ENCODE assay signal across 30 cellular contexts in the genomic region with DNA sequence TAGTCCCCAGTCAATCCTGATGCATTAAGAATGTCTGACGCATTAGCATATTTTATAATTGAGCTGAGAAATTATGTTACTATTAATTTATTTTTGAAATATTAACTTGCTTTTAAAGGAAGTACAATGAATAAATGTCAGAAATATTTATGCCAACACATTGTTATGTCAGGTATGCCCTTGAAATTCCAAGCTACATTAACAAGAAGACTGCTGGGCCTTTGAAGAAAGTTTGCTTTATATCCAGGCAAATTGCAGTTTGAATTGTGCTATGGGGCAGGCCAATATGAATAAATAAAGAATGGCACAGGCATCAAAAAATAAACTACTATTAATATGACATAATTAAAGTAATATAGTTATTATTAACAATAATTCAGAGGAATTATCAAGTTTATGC.
"Had no signal": no experiment of that assay in that cellular context is flagged by ENCODE, and none has a peak within 500 bp of the region (broad histone marks: within the 10 kb centered on the region; RNA-seq: fewer than 3 reads in every experiment).

No MANE protein-coding gene starts in this region.

- H3K9me3 ChIP-seq: body of pancreas, breast epithelium had no signal

- H3K27me3 ChIP-seq: body of pancreas, brain microvascular endothelial cell, breast epithelium had no signal

- ATAC-seq: activated CD4-positive, alpha-beta T cell treated with anti-CD3 and anti-CD28 coated beads for 36 hours; activated CD8-positive, alpha-beta T cell treated with anti-CD3 and anti-CD28 coated beads for 36 hours; activated naive CD4-positive, alpha-beta T cell treated with anti-CD3 and anti-CD28 coated beads, Interleukin-2, amount 50 U/mL, for 72 hours; activated T-cell treated with anti-CD3 and anti-CD28 coated beads, Interleukin-2, amount 50 U/mL, for 4 hours; activated T-cell treated with anti-CD3 and anti-CD28 coated beads, Interleukin-2, amount 50 U/mL, for 72 hours; activated T-helper 17 cell treated with anti-CD3 and anti-CD28 coated beads, Interleukin-2, amount 50 U/mL, for 72 hours; body of pancreas had no signal

- DNase-seq: activated B cell treated with CpG ODN at 0.5 μM for 24 hours; activated CD4-positive, alpha-beta memory T cell treated with anti-CD3 and anti-CD28 coated beads for 36 hours; activated CD4-positive, alpha-beta T cell treated with anti-CD3 and anti-CD28 coated beads for 1 hour; activated CD4-positive, alpha-beta T cell treated with anti-CD3 and anti-CD28 coated beads for 36 hours; activated CD4-positive, alpha-beta T cell treated with anti-CD3 and anti-CD28 coated beads for 48 hours; activated CD4-positive, alpha-beta T cell treated with anti-CD3 and anti-CD28 coated beads, Interleukin-2, amount 10 ng/mL, durations not matched to agents 7 days and 5 days; activated CD8-positive, alpha-beta memory T cell treated with anti-CD3 and anti-CD28 coated beads, Interleukin-2, amount 50 U/mL, for 4 hours; activated CD8-positive, alpha-beta T cell treated with anti-CD3 and anti-CD28 coated beads for 36 hours; activated effector memory CD4-positive, alpha-beta T cell treated with anti-CD3 and anti-CD28 coated beads, Interleukin-2, amount 50 U/mL, for 16 hours; activated gamma-delta T cell treated with Interleukin-2 at 50 U/mL for 16 hours; activated naive CD4-positive, alpha-beta T cell; activated naive CD4-positive, alpha-beta T cell treated with anti-CD3 and anti-CD28 coated beads for 36 hours; activated naive CD4-positive, alpha-beta T cell treated with anti-CD3 and anti-CD28 coated beads, Interleukin-2, amount 50 U/mL, for 16 hours; activated naive CD8-positive, alpha-beta T cell treated with anti-CD3 and anti-CD28 coated beads for 36 hours; activated T-cell treated with anti-CD3 and anti-CD28 coated beads for 4 hours; activated T-cell treated with anti-CD3 and anti-CD28 coated beads, Interleukin-2, amount 50 U/mL, for 1 hour; activated T-cell treated with anti-CD3 and anti-CD28 coated beads, Interleukin-2, amount 50 U/mL, for 4 hours; activated T-cell treated with anti-CD3 and anti-CD28 coated beads, Interleukin-2, amount 50 U/mL, for 72 hours; amniotic stem cell; aorta; body of pancreas; brain microvascular endothelial cell; central memory CD4-positive, alpha-beta T cell; T-helper 1 cell; T-helper 2 cell; T-helper 9 cell had no signal

- H3K4me3 ChIP-seq: body of pancreas, breast epithelium had no signal

- H3K27ac ChIP-seq: body of pancreas, brain microvascular endothelial cell, breast epithelium, VCaP had no signal

- H3K36me3 ChIP-seq: brain microvascular endothelial cell, breast epithelium had no signal

- H3K4me1 ChIP-seq: body of pancreas, breast epithelium had no signal
